Comparison of ENCODE assay signal across 16 cellular contexts in genomic region chr2:168626096-168626495, GRCh38.
DNase-seq lines count a peak whose midpoint lies in the region; ATAC-seq and TF ChIP-seq lines count a peak whose summit lies in the region.
"Had no signal": no experiment of that assay in that cellular context is flagged by ENCODE, and none has a peak within 500 bp of the region (broad histone marks: within the 10 kb centered on the region; RNA-seq: fewer than 3 reads in every experiment).

No MANE protein-coding gene starts in this region.

- intact Hi-C loops in stomach (cut with DNase I; ENCODE audit: low total_unique reads) = no loop called here

- H3K27me3 Mint-ChIP-seq in activated naive CD8-positive, alpha-beta T cell = no peaks in the 10 kb centered on the region
- no peaks in the 10 kb centered on the region for H3K27me3 Mint-ChIP-seq in activated naive CD8-positive, alpha-beta T cell treated with anti-CD3 and anti-CD28 coated beads for 36 hours
- H3K27me3 Mint-ChIP-seq in endodermal cell (ENCODE audit: insufficient read depth) = no peaks in the 10 kb centered on the region
- H3K27me3 Mint-ChIP-seq: activated naive CD8-positive, alpha-beta T cell treated with anti-CD3 and anti-CD28 coated beads, Interleukin-2, amount 50 U/mL, for 24 hours had no signal

- no peak for TF ChIP-seq POLR2A in stomach (IDR thresholded peaks at IDR 0.05)

- no peaks in the 10 kb centered on the region for H3K36me3 ChIP-seq in endodermal cell (ENCODE audit: control insufficient read depth, insufficient read depth, low read length)
- no peaks in the 10 kb centered on the region for H3K36me3 ChIP-seq in stomach

- WGBS in endodermal cell (ENCODE audit: insufficient coverage in 1 of 2, insufficient read length in 1 of 2), 2 experiments = 89 to 100% methylated on average over 1 to 4 of the region's 4 CpGs
- WGBS in stomach, 5 donors = 45 to 60% (median 55%) methylated on average over 4 of the region's 4 CpGs

- H3K9me3 Mint-ChIP-seq in activated naive CD8-positive, alpha-beta T cell (ENCODE audit: low read depth) = no peaks in the 10 kb centered on the region
- H3K9me3 Mint-ChIP-seq in activated naive CD8-positive, alpha-beta T cell treated with anti-CD3 and anti-CD28 coated beads for 36 hours = no peaks in the 10 kb centered on the region
- H3K9me3 Mint-ChIP-seq in endodermal cell = no peaks in the 10 kb centered on the region
- H3K9me3 Mint-ChIP-seq: activated naive CD8-positive, alpha-beta T cell treated with anti-CD3 and anti-CD28 coated beads, Interleukin-2, amount 50 U/mL, for 24 hours; neural crest cell had no signal

- H3K9ac ChIP-seq in endodermal cell (ENCODE audit: extremely low read depth, low read length, poor library complexity, severe bottlenecking) = no peak overlapping the region

- H3K27ac ChIP-seq in endodermal cell (ENCODE audit: low read depth, low read length) = no peak overlapping the region
- H3K27ac ChIP-seq in stomach = peak overlapping the region in 4 of 5 donors; percentile 46 to 84 (median 67)

- ATAC-seq in GM19395 (IDR thresholded peaks at IDR 0.05; ENCODE audit: unreplicated experiment) = no peak
- ATAC-seq: activated naive CD8-positive, alpha-beta T cell treated with anti-CD3 and anti-CD28 coated beads, Interleukin-2, amount 50 U/mL, for 24 hours; left lobe of liver; SK-N-SH treated with all-trans-retinoic acid at 6 μM for 48 hours had no signal

- no peak for DNase-seq in activated naive CD8-positive, alpha-beta T cell treated with anti-CD3 and anti-CD28 coated beads for 36 hours
- DNase-seq in NOMO-1 (lab: John Stamatoyannopoulos, UW; ENCODE audit: unreplicated experiment in 2 of 2) (peak; percentile 68 to 91), endodermal cell (no peak), stomach (no peak), foreskin melanocyte (no peak), pons (ENCODE audit: low spot score) (no peak)
- DNase-seq: activated CD4-positive, alpha-beta T cell treated with anti-CD3 and anti-CD28 coated beads for 1 hour; activated naive CD8-positive, alpha-beta T cell treated with anti-CD3 and anti-CD28 coated beads, Interleukin-2, amount 50 U/mL, for 24 hours; GOT3; MM.1S; stimulated activated CD4-positive, alpha-beta T cell treated with anti-CD3 and anti-CD28 coated beads, Interleukin-4, amount 100 ng/mL, for 24 hours had no signal

- peaks cover 5% of the 10 kb centered on the region for H3K36me3 Mint-ChIP-seq in activated naive CD8-positive, alpha-beta T cell
- peaks cover 13% of the 10 kb centered on the region for H3K36me3 Mint-ChIP-seq in activated naive CD8-positive, alpha-beta T cell treated with anti-CD3 and anti-CD28 coated beads for 36 hours
- peaks cover 2% of the 10 kb centered on the region for H3K36me3 Mint-ChIP-seq in endodermal cell (ENCODE audit: low read depth)

- H3K4me3 ChIP-seq in endodermal cell (ENCODE audit: low read length) (no peak overlapping the region), stomach (no peak overlapping the region)

- H3K27ac Mint-ChIP-seq in activated naive CD8-positive, alpha-beta T cell = peak overlapping the region; percentile 1
- H3K27ac Mint-ChIP-seq in activated naive CD8-positive, alpha-beta T cell treated with anti-CD3 and anti-CD28 coated beads for 36 hours = no peak overlapping the region
- H3K27ac Mint-ChIP-seq in endodermal cell = peak overlapping the region; percentile 48
- H3K27ac Mint-ChIP-seq: activated naive CD8-positive, alpha-beta T cell treated with anti-CD3 and anti-CD28 coated beads, Interleukin-2, amount 50 U/mL, for 24 hours had no signal

- H3K4me1 ChIP-seq in endodermal cell (ENCODE audit: control insufficient read depth, insufficient read depth, low read length) (peaks cover 5% of the 10 kb centered on the region), stomach (peaks cover 19 to 59% (median 43%) of the 10 kb centered on the region in 4 donors)

- H3K4me1 Mint-ChIP-seq in activated naive CD8-positive, alpha-beta T cell (ENCODE audit: low read depth) = peaks cover 42% of the 10 kb centered on the region
- peaks cover 41% of the 10 kb centered on the region for H3K4me1 Mint-ChIP-seq in activated naive CD8-positive, alpha-beta T cell treated with anti-CD3 and anti-CD28 coated beads for 36 hours
- peaks cover 33% of the 10 kb centered on the region for H3K4me1 Mint-ChIP-seq in endodermal cell

- no peak for TF ChIP-seq EP300 in stomach (IDR thresholded peaks at IDR 0.05)

- no peak overlapping the region for H3K4me3 Mint-ChIP-seq in activated naive CD8-positive, alpha-beta T cell
- H3K4me3 Mint-ChIP-seq in activated naive CD8-positive, alpha-beta T cell treated with anti-CD3 and anti-CD28 coated beads for 36 hours = no peak overlapping the region
- H3K4me3 Mint-ChIP-seq in endodermal cell = no peak overlapping the region
- H3K4me3 Mint-ChIP-seq: activated naive CD8-positive, alpha-beta T cell treated with anti-CD3 and anti-CD28 coated beads, Interleukin-2, amount 50 U/mL, for 24 hours; neural crest cell had no signal

- no peaks in the 10 kb centered on the region for H3K9me3 ChIP-seq in endodermal cell (ENCODE audit: control insufficient read depth, low read length)
- no peaks in the 10 kb centered on the region for H3K9me3 ChIP-seq in stomach

- no peak for TF ChIP-seq CTCF in endodermal cell (conservative IDR thresholded peaks at IDR 0.05)
- TF ChIP-seq CTCF in stomach (IDR thresholded peaks at IDR 0.05) = no peak

- H3K27me3 ChIP-seq in endodermal cell (ENCODE audit: control insufficient read depth, insufficient read depth, low read length, poor library complexity, severe bottlenecking) = no peaks in the 10 kb centered on the region
- no peaks in the 10 kb centered on the region for H3K27me3 ChIP-seq in stomach

Comparison
In these comparisons a context has a peak if more than half of its experiments do, and no peak if none do; other contexts are left out.
1. DNase-seq: peak in NOMO-1 (2 of 2); none in activated naive CD8-positive, alpha-beta T cell treated with anti-CD3 and anti-CD28 coated beads for 36 hours (single experiment), endodermal cell (single experiment), stomach (single experiment), foreskin melanocyte (single experiment) and pons (single experiment).